ENCODE assay signal across 22 cellular contexts in the genomic region with DNA sequence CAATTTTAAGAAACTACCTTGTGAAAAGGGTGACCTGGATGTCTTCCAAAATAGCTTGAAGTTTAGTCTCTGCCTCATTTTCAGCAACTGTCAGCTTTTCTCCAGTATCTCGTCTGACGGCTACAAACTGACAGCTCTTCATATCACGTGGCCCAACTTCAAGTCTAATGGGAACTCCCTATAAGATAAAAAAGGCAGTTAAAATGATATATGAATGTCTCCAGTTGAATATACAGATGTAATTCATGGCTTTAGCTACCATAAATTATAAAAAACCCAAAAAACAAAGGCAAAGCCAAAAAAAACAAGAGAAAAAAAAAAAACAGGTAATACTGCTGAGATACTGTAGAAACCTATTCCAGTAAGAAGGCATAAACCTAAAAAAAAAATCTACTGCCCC. TPM values are rescaled to one million over a fixed set of nuclear protein-coding genes. Genes with fewer than 3 reads are reported as not detected.
A peak's percentile ranks its signal among the peaks of the same experiment; 100 is the strongest.
DNase-seq lines count a peak whose midpoint lies in the region; ATAC-seq and TF ChIP-seq lines count a peak whose summit lies in the region.
"Had no signal": no experiment of that assay in that cellular context is flagged by ENCODE, and none has a peak within 500 bp of the region (broad histone marks: within the 10 kb centered on the region; RNA-seq: fewer than 3 reads in every experiment).

No MANE protein-coding gene starts in this region.

- H3K27me3 Mint-ChIP-seq in IgD-negative memory B cell (no peaks in the 10 kb centered on the region), mesothelial cell of epicardium (ENCODE audit: low read depth) (no peaks in the 10 kb centered on the region)
- H3K27me3 Mint-ChIP-seq: B cell; CD4-positive, alpha-beta T cell had no signal

- no peak overlapping the region for H3K4me3 ChIP-seq in HEK293 (ENCODE audit: low read depth, low read length)
- H3K4me3 ChIP-seq: A549; BLaER1 treated with 17β-estradiol and CSF1 and Interleukin-3, amounts not matched to agents 10 nM and 100 nM had no signal

- TF ChIP-seq CTCF in HEK293 (tag by site-specific recombination; IDR thresholded peaks at IDR 0.05): no peak
- TF ChIP-seq CTCF in mesothelial cell of epicardium (IDR thresholded peaks at IDR 0.05; ENCODE audit: unreplicated experiment): no peak

- ATAC-seq in GM21423 (IDR thresholded peaks at IDR 0.05; ENCODE audit: unreplicated experiment): no peak
- ATAC-seq: A549; CD8-positive, alpha-beta T cell had no signal

- TF ChIP-seq POLR2A in erythroblast (IDR thresholded peaks at IDR 0.05; ENCODE audit: low read length): no peak

- H3K4me3 Mint-ChIP-seq in IgD-negative memory B cell (no peak overlapping the region), mesothelial cell of epicardium (no peak overlapping the region)
- H3K4me3 Mint-ChIP-seq: B cell; CD4-positive, alpha-beta T cell; CD8-positive, alpha-beta T cell had no signal

- no peaks in the 10 kb centered on the region for H3K4me1 ChIP-seq in HEK293 (ENCODE audit: control insufficient read depth, insufficient read depth, low read length)
- H3K4me1 ChIP-seq: A549; BLaER1 treated with 17β-estradiol and CSF1 and Interleukin-3, amounts not matched to agents 10 nM and 100 nM; Caco-2 had no signal

- CTCF ChIA-PET in HEK293 (lab: Yijun Ruan, JAX): interaction anchor here (0.6 to 0.7 kb wide), 2 partner anchors 24 to 830 kb away, joined by 3 to 4 read pairs; no protein-coding TSS in a partner anchor

- peaks cover 11% of the 10 kb centered on the region for H3K36me3 Mint-ChIP-seq in IgD-negative memory B cell
- H3K36me3 Mint-ChIP-seq in mesothelial cell of epicardium: peaks cover 17% of the 10 kb centered on the region

- H3K9me3 Mint-ChIP-seq in IgD-negative memory B cell (no peaks in the 10 kb centered on the region), mesothelial cell of epicardium (no peaks in the 10 kb centered on the region)
- H3K9me3 Mint-ChIP-seq: CD4-positive, alpha-beta T cell; CD8-positive, alpha-beta T cell had no signal

- H3K27ac Mint-ChIP-seq in IgD-negative memory B cell: peak overlapping the region in 2 of 3 donors; percentile 6 to 61
- peak overlapping the region; percentile 47 for H3K27ac Mint-ChIP-seq in mesothelial cell of epicardium
- H3K27ac Mint-ChIP-seq: B cell; CD4-positive, alpha-beta T cell had no signal

- no peaks in the 10 kb centered on the region for H3K9me3 ChIP-seq in HEK293 (ENCODE audit: control insufficient read depth, insufficient read depth, low read depth, low read length)
- H3K9me3 ChIP-seq: A549; BLaER1 treated with 17β-estradiol and CSF1 and Interleukin-3, amounts not matched to agents 10 nM and 100 nM; Caco-2 had no signal

- peaks cover 6 to 37% of the 10 kb centered on the region in 2 experiments; a peak in 2 of 3 replicates for H3K36me3 ChIP-seq in HEK293 (ENCODE audit: control insufficient read depth in 2 of 2, insufficient read depth in 1 of 2, low read length in 2 of 2)

- H3K4me1 Mint-ChIP-seq in IgD-negative memory B cell (peaks cover 0 to 3% (median 0%) of the 10 kb centered on the region in 3 donors), mesothelial cell of epicardium (peaks cover 11% of the 10 kb centered on the region)
- H3K4me1 Mint-ChIP-seq: B cell had no signal

- no peak overlapping the region for H3K27ac ChIP-seq in HEK293 (ENCODE audit: extremely low read depth, low read depth, low read length)
- H3K27ac ChIP-seq: 22Rv1; A549; BLaER1 treated with 17β-estradiol and CSF1 and Interleukin-3, amounts not matched to agents 10 nM and 100 nM; C4-2B had no signal

- POLR2A ChIA-PET in HEK293 (lab: Yijun Ruan, JAX): no interaction called here

- DNase-seq in erythroblast (lab: John Stamatoyannopoulos, UW): peak; percentile 40 to 59
- DNase-seq in mesothelial cell of epicardium (ENCODE audit: low spot score in 2 of 2, unreplicated experiment in 2 of 2): no peak
- DNase-seq in RKO (ENCODE audit: low spot score): no peak
- DNase-seq in activated effector memory CD4-positive, alpha-beta T cell treated with anti-CD3 and anti-CD28 coated beads, Interleukin-2, amount 50 U/mL, for 16 hours: no peak
- no peak for DNase-seq in central memory CD4-positive, alpha-beta T cell
- DNase-seq: AML-193; Caco-2; Calu3; CD4-positive, alpha-beta T cell; CD8-positive, alpha-beta T cell; DMS79 treated with DMSO at 0.1 percent for 48 hours; GF-D8 had no signal

TF ChIP-seq in HEK293, 187 proteins besides CTCF, POLR2A, EP300 and RAD21:
- TF ChIP-seq WT1 (tag by site-specific recombination; IDR thresholded peaks at IDR 0.05) (peak; percentile 44; the same call in 1 of the 2 replicates), ZBTB48 (tag by site-specific recombination; IDR thresholded peaks at IDR 0.05) (no peak), ZNF10 (tag by site-specific recombination; IDR thresholded peaks at IDR 0.05) (no peak), ZSCAN30 (tag by site-specific recombination; IDR thresholded peaks at IDR 0.05) (peak; percentile 48; the same call in 1 of the 2 replicates), ZNF843 (tag by site-specific recombination; IDR thresholded peaks at IDR 0.05) (peak; percentile 56), ZNF324 (tag by site-specific recombination; IDR thresholded peaks at IDR 0.05) (no peak), GFI1B (tag by site-specific recombination; IDR thresholded peaks at IDR 0.05) (0 out of 2 replicates have a peak, but pooled peaks have one; percentile 8), ZXDB (tag by site-specific recombination; IDR thresholded peaks at IDR 0.05) (peak; percentile 32; the same call in 1 of the 2 replicates), BCL11B (tag by site-specific recombination; IDR thresholded peaks at IDR 0.05; ENCODE audit: low read depth) (peak; percentile 57; the same call in 1 of the 2 replicates)
- TF ChIP-seq, protein P1, sequence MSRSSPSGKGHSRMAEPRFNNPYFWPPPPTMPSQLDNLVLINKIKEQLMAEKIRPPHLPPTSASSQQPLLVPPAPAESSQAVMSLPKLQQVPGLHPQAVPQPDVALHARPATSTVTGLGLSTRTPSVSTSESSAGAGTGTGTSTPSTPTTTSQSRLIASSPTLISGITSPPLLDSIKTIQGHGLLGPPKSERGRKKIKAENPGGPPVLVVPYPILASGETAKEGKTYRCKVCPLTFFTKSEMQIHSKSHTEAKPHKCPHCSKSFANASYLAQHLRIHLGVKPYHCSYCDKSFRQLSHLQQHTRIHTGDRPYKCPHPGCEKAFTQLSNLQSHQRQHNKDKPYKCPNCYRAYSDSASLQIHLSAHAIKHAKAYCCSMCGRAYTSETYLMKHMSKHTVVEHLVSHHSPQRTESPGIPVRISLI (tag by site-specific recombination; IDR thresholded peaks at IDR 0.05): peak; percentile 44; the same call in 1 of the 2 replicates
- TF ChIP-seq, protein P2, sequence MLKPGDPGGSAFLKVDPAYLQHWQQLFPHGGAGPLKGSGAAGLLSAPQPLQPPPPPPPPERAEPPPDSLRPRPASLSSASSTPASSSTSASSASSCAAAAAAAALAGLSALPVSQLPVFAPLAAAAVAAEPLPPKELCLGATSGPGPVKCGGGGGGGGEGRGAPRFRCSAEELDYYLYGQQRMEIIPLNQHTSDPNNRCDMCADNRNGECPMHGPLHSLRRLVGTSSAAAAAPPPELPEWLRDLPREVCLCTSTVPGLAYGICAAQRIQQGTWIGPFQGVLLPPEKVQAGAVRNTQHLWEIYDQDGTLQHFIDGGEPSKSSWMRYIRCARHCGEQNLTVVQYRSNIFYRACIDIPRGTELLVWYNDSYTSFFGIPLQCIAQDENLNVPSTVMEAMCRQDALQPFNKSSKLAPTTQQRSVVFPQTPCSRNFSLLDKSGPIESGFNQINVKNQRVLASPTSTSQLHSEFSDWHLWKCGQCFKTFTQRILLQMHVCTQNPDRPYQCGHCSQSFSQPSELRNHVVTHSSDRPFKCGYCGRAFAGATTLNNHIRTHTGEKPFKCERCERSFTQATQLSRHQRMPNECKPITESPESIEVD (tag by site-specific recombination; IDR thresholded peaks at IDR 0.05): peak; percentile 56
- TF ChIP-seq, protein P3, sequence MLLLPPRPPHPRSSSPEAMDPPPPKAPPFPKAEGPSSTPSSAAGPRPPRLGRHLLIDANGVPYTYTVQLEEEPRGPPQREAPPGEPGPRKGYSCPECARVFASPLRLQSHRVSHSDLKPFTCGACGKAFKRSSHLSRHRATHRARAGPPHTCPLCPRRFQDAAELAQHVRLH (tag by site-specific recombination; IDR thresholded peaks at IDR 0.05): 0 out of 2 replicates have a peak, but pooled peaks have one; percentile 19

RNA-seq across cellular contexts. Expression of a gene that starts 44.9 kb away (rescaled TPM):
- not detected for polyA plus RNA-seq in IgD-negative memory B cell
- 0.90 to 1.6 TPM (median 1.1 TPM) in 3 replicates for total RNA-seq in mesothelial cell of epicardium
- total RNA-seq: A172; B cell; Calu3; CD4-positive, alpha-beta T cell; CD8-positive, alpha-beta T cell had no signal
- polyA plus RNA-seq: BJ had no signal

Comparison
In these comparisons a context has a peak if more than half of its experiments do, and no peak if none do; other contexts are left out.
1. DNase-seq: peak in erythroblast (2 of 2); none in mesothelial cell of epicardium (0 of 2), RKO (single experiment), activated effector memory CD4-positive, alpha-beta T cell treated with anti-CD3 and anti-CD28 coated beads, Interleukin-2, amount 50 U/mL, for 16 hours (single experiment) and central memory CD4-positive, alpha-beta T cell (single experiment).